In the genomic region with DNA sequence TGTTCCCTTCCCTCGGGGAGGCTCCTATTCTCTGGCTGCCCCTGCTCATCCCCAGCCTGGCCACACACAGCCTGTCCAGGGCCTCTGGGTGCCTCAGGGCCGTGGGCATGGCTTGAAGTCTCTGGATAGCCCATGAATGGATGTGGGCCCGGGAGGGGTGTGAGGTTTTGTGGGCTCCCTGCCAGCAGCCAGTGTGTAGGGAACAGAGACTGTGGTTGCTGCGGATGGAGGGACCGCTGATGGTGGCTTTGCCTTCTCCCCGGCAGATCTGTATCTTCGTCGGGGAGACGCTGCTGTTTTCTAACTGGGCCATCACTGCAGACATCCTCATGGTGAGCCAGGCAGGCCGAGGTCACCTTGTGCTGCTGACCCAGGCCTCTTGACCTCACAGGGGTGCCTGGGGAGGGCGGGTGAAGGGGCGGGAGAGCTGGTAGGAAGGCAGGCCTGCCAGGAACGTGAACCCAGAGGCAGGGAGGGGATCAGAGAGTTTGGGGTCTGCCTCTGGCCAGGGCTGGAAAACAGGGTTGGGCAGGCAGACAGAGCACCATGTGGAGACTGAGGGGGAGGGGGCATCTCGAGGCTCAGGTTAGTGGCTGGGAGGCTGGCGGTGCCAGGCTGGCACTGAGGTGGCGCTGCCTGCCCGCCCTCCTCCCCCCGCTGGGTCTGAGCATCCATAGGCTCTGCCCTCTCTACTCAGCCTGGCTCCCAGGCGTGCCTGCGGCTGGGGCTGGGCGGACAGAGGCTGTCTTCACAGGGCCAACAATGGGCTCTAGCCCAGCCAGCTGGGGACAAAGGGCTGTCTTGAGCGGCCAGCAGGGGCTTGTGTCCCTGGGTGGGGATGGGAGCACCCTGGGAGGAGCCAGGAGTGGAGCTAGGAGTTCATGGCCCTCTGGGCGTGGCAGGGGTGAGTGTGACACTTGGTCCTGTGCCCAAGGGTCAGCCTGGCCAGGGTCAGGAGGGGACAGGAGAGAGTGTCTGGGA, we compare ENCODE assay signal across 1 cellular context.
TF ChIP-seq lines count a peak whose summit lies in the region.

No MANE protein-coding gene starts in this region.

TF ChIP-seq in HepG2, 621 proteins besides CTCF, POLR2A, EP300 and RAD21 (continued from another document and continues in another):
- TF ChIP-seq, protein P1, sequence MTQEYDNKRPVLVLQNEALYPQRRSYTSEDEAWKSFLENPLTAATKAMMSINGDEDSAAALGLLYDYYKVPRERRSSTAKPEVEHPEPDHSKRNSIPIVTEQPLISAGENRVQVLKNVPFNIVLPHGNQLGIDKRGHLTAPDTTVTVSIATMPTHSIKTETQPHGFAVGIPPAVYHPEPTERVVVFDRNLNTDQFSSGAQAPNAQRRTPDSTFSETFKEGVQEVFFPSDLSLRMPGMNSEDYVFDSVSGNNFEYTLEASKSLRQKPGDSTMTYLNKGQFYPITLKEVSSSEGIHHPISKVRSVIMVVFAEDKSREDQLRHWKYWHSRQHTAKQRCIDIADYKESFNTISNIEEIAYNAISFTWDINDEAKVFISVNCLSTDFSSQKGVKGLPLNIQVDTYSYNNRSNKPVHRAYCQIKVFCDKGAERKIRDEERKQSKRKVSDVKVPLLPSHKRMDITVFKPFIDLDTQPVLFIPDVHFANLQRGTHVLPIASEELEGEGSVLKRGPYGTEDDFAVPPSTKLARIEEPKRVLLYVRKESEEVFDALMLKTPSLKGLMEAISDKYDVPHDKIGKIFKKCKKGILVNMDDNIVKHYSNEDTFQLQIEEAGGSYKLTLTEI (CRISPR knock-in tag; conservative IDR thresholded peaks at IDR 0.05) = no peak
- TF ChIP-seq ZNF550 (CRISPR knock-in tag; IDR thresholded peaks at IDR 0.05; ENCODE audit: borderline replicate concordance) = no peak
- no peak for TF ChIP-seq PHB2 (IDR thresholded peaks at IDR 0.05; ENCODE audit: partially characterized antibody)
- TF ChIP-seq KAT2B (IDR thresholded peaks at IDR 0.05; ENCODE audit: borderline replicate concordance, low read depth, low read length) = no peak
- no peak for TF ChIP-seq FLYWCH1 (CRISPR knock-in tag; IDR thresholded peaks at IDR 0.05)
- TF ChIP-seq HDAC6 (IDR thresholded peaks at IDR 0.05; ENCODE audit: low read depth, low read length) = no peak
- TF ChIP-seq TBX2 (CRISPR knock-in tag; IDR thresholded peaks at IDR 0.05; ENCODE audit: borderline replicate concordance) = peak; percentile 41; the same call in 1 of the 2 replicates
- TF ChIP-seq, protein P2, sequence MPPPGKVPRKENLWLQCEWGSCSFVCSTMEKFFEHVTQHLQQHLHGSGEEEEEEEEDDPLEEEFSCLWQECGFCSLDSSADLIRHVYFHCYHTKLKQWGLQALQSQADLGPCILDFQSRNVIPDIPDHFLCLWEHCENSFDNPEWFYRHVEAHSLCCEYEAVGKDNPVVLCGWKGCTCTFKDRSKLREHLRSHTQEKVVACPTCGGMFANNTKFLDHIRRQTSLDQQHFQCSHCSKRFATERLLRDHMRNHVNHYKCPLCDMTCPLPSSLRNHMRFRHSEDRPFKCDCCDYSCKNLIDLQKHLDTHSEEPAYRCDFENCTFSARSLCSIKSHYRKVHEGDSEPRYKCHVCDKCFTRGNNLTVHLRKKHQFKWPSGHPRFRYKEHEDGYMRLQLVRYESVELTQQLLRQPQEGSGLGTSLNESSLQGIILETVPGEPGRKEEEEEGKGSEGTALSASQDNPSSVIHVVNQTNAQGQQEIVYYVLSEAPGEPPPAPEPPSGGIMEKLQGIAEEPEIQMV (CRISPR knock-in tag; IDR thresholded peaks at IDR 0.05; ENCODE audit: low read depth) = no peak
- TF ChIP-seq, protein P3, sequence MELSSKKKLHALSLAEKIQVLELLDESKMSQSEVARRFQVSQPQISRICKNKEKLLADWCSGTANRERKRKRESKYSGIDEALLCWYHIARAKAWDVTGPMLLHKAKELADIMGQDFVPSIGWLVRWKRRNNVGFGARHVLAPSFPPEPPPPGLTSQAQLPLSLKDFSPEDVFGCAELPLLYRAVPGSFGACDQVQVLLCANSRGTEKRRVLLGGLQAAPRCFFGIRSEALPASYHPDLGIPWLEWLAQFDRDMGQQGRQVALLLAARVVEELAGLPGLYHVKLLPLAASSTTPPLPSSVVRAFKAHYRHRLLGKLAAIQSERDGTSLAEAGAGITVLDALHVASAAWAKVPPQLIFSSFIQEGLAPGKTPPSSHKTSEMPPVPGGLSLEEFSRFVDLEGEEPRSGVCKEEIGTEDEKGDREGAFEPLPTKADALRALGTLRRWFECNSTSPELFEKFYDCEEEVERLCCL (CRISPR knock-in tag; IDR thresholded peaks at IDR 0.05; ENCODE audit: borderline replicate concordance) = no peak
- TF ChIP-seq ATF1 (CRISPR knock-in tag; IDR thresholded peaks at IDR 0.05) = no peak
- no peak for TF ChIP-seq ZFP36L2 (CRISPR knock-in tag; IDR thresholded peaks at IDR 0.05)
- TF ChIP-seq ZNF160 (CRISPR knock-in tag; IDR thresholded peaks at IDR 0.05) = no peak
- no peak for TF ChIP-seq ZNF879 (CRISPR knock-in tag; IDR thresholded peaks at IDR 0.05)
- peak; percentile 55 for TF ChIP-seq FOXC1 (CRISPR knock-in tag; IDR thresholded peaks at IDR 0.05; ENCODE audit: borderline replicate concordance)
- no peak for TF ChIP-seq SKI (IDR thresholded peaks at IDR 0.05; ENCODE audit: partially characterized antibody)
- peak; percentile 24 for TF ChIP-seq TEAD3 (CRISPR knock-in tag; optimal IDR thresholded peaks at IDR 0.05; ENCODE audit: borderline replicate concordance)
- TF ChIP-seq ZNF382 (CRISPR knock-in tag; IDR thresholded peaks at IDR 0.05; ENCODE audit: borderline replicate concordance) = no peak
- no peak for TF ChIP-seq U2AF2 (IDR thresholded peaks at IDR 0.05; ENCODE audit: low read depth, low read length)
- 0 out of 2 replicates have a peak, but pooled peaks have one; percentile 47 for TF ChIP-seq NCOA1 (CRISPR knock-in tag; IDR thresholded peaks at IDR 0.05)
- TF ChIP-seq CBX1 (IDR thresholded peaks at IDR 0.05; ENCODE audit: low read depth) = no peak
- TF ChIP-seq RXRB (CRISPR knock-in tag; IDR thresholded peaks at IDR 0.05; ENCODE audit: borderline replicate concordance) = no peak
- TF ChIP-seq, protein P4, sequence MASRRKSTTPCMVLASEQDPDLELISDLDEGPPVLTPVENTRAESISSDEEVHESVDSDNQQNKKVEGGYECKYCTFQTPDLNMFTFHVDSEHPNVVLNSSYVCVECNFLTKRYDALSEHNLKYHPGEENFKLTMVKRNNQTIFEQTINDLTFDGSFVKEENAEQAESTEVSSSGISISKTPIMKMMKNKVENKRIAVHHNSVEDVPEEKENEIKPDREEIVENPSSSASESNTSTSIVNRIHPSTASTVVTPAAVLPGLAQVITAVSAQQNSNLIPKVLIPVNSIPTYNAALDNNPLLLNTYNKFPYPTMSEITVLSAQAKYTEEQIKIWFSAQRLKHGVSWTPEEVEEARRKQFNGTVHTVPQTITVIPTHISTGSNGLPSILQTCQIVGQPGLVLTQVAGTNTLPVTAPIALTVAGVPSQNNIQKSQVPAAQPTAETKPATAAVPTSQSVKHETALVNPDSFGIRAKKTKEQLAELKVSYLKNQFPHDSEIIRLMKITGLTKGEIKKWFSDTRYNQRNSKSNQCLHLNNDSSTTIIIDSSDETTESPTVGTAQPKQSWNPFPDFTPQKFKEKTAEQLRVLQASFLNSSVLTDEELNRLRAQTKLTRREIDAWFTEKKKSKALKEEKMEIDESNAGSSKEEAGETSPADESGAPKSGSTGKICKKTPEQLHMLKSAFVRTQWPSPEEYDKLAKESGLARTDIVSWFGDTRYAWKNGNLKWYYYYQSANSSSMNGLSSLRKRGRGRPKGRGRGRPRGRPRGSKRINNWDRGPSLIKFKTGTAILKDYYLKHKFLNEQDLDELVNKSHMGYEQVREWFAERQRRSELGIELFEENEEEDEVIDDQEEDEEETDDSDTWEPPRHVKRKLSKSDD (CRISPR knock-in tag; IDR thresholded peaks at IDR 0.05; ENCODE audit: low read depth) = no peak
- no peak for TF ChIP-seq ZNF788 (CRISPR knock-in tag; IDR thresholded peaks at IDR 0.05; ENCODE audit: borderline replicate concordance)
- TF ChIP-seq ZNF777 (CRISPR knock-in tag; IDR thresholded peaks at IDR 0.05) = no peak
- no peak for TF ChIP-seq ZNF776 (CRISPR knock-in tag; IDR thresholded peaks at IDR 0.05)
- TF ChIP-seq, protein P5, sequence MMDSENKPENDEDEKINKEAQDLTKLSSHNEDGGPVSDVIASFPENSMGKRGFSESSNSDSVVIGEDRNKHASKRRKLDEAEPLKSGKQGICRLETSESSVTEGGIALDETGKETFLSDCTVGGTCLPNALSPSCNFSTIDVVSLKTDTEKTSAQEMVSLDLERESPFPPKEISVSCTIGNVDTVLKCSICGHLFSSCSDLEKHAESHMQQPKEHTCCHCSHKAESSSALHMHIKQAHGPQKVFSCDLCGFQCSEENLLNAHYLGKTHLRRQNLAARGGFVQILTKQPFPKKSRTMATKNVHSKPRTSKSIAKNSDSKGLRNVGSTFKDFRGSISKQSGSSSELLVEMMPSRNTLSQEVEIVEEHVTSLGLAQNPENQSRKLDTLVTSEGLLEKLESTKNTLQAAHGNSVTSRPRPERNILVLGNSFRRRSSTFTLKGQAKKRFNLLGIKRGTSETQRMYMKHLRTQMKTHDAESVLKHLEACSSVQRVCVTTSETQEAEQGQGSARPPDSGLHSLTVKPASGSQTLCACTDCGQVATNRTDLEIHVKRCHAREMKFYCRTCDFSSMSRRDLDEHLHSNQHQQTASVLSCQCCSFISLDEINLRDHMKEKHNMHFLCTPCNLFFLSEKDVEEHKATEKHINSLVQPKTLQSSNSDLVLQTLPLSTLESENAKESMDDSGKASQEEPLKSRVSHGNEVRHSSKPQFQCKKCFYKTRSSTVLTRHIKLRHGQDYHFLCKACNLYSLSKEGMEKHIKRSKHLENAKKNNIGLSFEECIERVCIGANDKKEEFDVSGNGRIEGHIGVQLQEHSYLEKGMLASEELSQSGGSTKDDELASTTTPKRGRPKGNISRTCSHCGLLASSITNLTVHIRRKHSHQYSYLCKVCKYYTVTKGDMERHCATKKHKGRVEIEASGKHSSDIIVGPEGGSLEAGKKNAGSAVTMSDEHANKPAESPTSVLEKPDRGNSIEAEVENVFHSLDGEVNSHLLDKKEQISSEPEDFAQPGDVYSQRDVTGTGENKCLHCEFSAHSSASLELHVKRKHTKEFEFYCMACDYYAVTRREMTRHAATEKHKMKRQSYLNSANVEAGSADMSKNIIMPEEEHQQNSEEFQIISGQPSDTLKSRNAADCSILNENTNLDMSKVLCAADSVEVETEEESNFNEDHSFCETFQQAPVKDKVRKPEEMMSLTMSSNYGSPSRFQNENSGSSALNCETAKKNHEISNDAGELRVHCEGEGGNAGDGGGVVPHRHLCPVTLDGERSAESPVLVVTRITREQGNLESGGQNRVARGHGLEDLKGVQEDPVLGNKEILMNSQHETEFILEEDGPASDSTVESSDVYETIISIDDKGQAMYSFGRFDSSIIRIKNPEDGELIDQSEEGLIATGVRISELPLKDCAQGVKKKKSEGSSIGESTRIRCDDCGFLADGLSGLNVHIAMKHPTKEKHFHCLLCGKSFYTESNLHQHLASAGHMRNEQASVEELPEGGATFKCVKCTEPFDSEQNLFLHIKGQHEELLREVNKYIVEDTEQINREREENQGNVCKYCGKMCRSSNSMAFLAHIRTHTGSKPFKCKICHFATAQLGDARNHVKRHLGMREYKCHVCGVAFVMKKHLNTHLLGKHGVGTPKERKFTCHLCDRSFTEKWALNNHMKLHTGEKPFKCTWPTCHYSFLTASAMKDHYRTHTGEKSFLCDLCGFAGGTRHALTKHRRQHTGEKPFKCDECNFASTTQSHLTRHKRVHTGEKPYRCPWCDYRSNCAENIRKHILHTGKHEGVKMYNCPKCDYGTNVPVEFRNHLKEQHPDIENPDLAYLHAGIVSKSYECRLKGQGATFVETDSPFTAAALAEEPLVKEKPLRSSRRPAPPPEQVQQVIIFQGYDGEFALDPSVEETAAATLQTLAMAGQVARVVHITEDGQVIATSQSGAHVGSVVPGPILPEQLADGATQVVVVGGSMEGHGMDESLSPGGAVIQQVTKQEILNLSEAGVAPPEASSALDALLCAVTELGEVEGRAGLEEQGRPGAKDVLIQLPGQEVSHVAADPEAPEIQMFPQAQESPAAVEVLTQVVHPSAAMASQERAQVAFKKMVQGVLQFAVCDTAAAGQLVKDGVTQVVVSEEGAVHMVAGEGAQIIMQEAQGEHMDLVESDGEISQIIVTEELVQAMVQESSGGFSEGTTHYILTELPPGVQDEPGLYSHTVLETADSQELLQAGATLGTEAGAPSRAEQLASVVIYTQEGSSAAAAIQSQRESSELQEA (CRISPR knock-in tag; IDR thresholded peaks at IDR 0.05; ENCODE audit: not compliant biosample characterization) = no peak
- TF ChIP-seq ZNF263 (CRISPR knock-in tag; IDR thresholded peaks at IDR 0.05) = peak; percentile 98
- no peak for TF ChIP-seq TOPORS (CRISPR knock-in tag; IDR thresholded peaks at IDR 0.05)
- TF ChIP-seq NFE2L2 (IDR thresholded peaks at IDR 0.05; ENCODE audit: low read length) = no peak
- TF ChIP-seq ZNF12 (CRISPR knock-in tag; IDR thresholded peaks at IDR 0.05) = no peak
- no peak for TF ChIP-seq YY1 (IDR thresholded peaks at IDR 0.05; ENCODE audit: insufficient read depth, insufficient replicate concordance, low read depth, low read length)
- TF ChIP-seq, protein P6, sequence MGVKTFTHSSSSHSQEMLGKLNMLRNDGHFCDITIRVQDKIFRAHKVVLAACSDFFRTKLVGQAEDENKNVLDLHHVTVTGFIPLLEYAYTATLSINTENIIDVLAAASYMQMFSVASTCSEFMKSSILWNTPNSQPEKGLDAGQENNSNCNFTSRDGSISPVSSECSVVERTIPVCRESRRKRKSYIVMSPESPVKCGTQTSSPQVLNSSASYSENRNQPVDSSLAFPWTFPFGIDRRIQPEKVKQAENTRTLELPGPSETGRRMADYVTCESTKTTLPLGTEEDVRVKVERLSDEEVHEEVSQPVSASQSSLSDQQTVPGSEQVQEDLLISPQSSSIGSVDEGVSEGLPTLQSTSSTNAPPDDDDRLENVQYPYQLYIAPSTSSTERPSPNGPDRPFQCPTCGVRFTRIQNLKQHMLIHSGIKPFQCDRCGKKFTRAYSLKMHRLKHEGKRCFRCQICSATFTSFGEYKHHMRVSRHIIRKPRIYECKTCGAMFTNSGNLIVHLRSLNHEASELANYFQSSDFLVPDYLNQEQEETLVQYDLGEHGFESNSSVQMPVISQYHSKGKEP (CRISPR knock-in tag; IDR thresholded peaks at IDR 0.05) = no peak
- no peak for TF ChIP-seq JUNB (CRISPR knock-in tag; IDR thresholded peaks at IDR 0.05; ENCODE audit: borderline replicate concordance)
- TF ChIP-seq ZNF790 (CRISPR knock-in tag; IDR thresholded peaks at IDR 0.05; ENCODE audit: borderline replicate concordance) = no peak
- TF ChIP-seq, protein P7, sequence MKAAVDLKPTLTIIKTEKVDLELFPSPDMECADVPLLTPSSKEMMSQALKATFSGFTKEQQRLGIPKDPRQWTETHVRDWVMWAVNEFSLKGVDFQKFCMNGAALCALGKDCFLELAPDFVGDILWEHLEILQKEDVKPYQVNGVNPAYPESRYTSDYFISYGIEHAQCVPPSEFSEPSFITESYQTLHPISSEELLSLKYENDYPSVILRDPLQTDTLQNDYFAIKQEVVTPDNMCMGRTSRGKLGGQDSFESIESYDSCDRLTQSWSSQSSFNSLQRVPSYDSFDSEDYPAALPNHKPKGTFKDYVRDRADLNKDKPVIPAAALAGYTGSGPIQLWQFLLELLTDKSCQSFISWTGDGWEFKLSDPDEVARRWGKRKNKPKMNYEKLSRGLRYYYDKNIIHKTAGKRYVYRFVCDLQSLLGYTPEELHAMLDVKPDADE (CRISPR knock-in tag; IDR thresholded peaks at IDR 0.05) = no peak
- peak; percentile 61; the same call in 1 of the 2 replicates for TF ChIP-seq RXRA (CRISPR knock-in tag; IDR thresholded peaks at IDR 0.05)
- TF ChIP-seq ZFP1 (CRISPR knock-in tag; IDR thresholded peaks at IDR 0.05) = no peak
- TF ChIP-seq ZBTB42 (CRISPR knock-in tag; IDR thresholded peaks at IDR 0.05) = no peak
